20 cellular contexts compared by ENCODE assay signal in the genomic region with DNA sequence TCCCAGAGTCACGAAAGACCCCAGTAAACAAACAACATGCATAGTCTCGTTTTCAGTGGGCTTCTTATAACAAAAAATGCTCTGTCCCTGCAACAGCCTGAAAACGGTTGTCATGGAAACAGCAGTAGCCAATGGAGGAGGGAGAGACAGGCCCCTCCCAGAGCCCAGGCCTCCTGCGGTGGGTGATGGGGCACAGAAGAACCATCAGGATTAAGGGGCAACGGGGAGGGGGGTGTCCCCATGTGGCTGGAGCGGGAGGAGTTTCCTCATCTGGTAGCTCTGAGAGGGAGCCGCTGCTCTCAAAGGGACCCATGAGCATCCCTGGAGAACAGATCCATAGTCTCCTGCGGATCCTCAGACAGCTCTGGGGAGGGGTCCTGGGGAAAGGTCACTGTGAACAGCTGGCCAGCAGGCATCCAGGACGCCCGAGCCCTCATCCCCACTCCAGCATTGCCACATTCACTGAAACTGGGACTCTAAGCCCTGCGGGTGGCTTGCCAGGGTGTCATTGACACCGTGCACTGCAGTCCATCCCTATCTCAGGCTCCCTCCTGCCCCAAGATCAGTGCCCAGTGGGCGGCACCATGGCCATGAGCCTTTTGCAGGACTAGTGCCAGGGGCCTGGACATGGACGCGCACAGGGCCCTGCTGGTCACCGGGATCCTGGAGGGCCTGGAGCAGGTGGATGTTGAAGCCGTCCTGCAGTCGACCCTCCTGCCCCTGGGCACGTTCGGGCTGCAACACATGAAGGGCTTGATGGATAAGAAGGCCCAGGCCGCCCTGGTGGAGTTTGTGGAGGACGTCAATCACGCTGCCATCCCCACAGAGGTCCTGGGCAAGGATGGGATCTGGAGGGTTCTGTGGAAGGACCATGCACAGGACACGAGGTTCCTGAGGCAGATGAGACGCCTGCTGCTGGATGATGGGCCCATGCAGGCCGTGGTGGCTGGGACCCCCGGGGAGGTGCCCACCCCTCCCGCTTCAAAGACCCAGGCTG. TPM values are rescaled to one million over a fixed set of nuclear protein-coding genes. Genes with fewer than 3 reads are reported as not detected.
A peak's percentile ranks its signal among the peaks of the same experiment; 100 is the strongest.
DNase-seq lines count a peak whose midpoint lies in the region; ATAC-seq, FAIRE-seq and TF ChIP-seq lines count a peak whose summit lies in the region.
"Had no signal": no experiment of that assay in that cellular context is flagged by ENCODE, and none has a peak within 500 bp of the region (broad histone marks: within the 10 kb centered on the region; RNA-seq: fewer than 3 reads in every experiment).

No MANE protein-coding gene starts in this region.

- no peak for TF ChIP-seq POLR2A in GM12891 (IDR thresholded peaks at IDR 0.05; ENCODE audit: low read depth, low read length)

- no peak overlapping the region for H3K4me3 Mint-ChIP-seq in T-helper 17 cell
- no peak overlapping the region for H3K4me3 Mint-ChIP-seq in endothelial cell (ENCODE audit: unreplicated experiment)
- H3K4me3 Mint-ChIP-seq: activated naive CD8-positive, alpha-beta T cell treated with anti-CD3 and anti-CD28 coated beads, Interleukin-2, amount 10 ng/mL, durations not matched to agents 7 days and 5 days; immature natural killer cell; naive thymus-derived CD4-positive, alpha-beta T cell had no signal

- FAIRE-seq in GM12891 (lab: Jason Lieb, UNC): no peak
- FAIRE-seq: A204.1, bronchial epithelial cell had no signal

- no peaks in the 10 kb centered on the region for H3K9me3 Mint-ChIP-seq in endothelial cell (ENCODE audit: unreplicated experiment)
- H3K9me3 Mint-ChIP-seq: activated naive CD8-positive, alpha-beta T cell treated with anti-CD3 and anti-CD28 coated beads, Interleukin-2, amount 10 ng/mL, durations not matched to agents 7 days and 5 days; immature natural killer cell had no signal

- peak overlapping the region; percentile 53 for H3K27ac Mint-ChIP-seq in T-helper 17 cell
- no peak overlapping the region for H3K27ac Mint-ChIP-seq in endothelial cell (ENCODE audit: unreplicated experiment)
- H3K27ac Mint-ChIP-seq: activated naive CD8-positive, alpha-beta T cell treated with anti-CD3 and anti-CD28 coated beads, Interleukin-2, amount 10 ng/mL, durations not matched to agents 7 days and 5 days; immature natural killer cell had no signal

- peak; percentile 9 for DNase-seq in NCI-H146 (lab: John Stamatoyannopoulos, UW)
- no peak for DNase-seq in NCI-H146 treated with DMSO at 0.1 percent for 48 hours (lab: John Stamatoyannopoulos, UW; ENCODE audit: unreplicated experiment)
- no peak for DNase-seq in T-helper 17 cell
- peak in 28 of 51 donors; percentile 7 to 68 (median 38) for DNase-seq in hypothalamus (lab: John Stamatoyannopoulos, UW)
- peak in 6 of 10 donors; percentile 54 to 90 (median 74) for DNase-seq in posterior cingulate gyrus
- DNase-seq in endothelial cell (ENCODE audit: low spot score): no peak
- DNase-seq in GM12891 (ENCODE audit: insufficient read length, low spot score): no peak
- DNase-seq: activated CD4-positive, alpha-beta T cell treated with anti-CD3 and anti-CD28 coated beads, Interleukin-2, amount 50 U/mL, for 48 hours; activated naive CD8-positive, alpha-beta T cell treated with anti-CD3 and anti-CD28 coated beads, Interleukin-2, amount 10 ng/mL, durations not matched to agents 7 days and 5 days; activated T-cell treated with anti-CD3 and anti-CD28 coated beads, Interleukin-2, amount 50 U/mL, for 48 hours; DMS153; effector CD4-positive, alpha-beta T cell; immature natural killer cell; naive thymus-derived CD4-positive, alpha-beta T cell; NCI-H1694 had no signal

- no peaks in the 10 kb centered on the region for H3K36me3 Mint-ChIP-seq in T-helper 17 cell (ENCODE audit: low read depth)
- H3K36me3 Mint-ChIP-seq in endothelial cell (ENCODE audit: low read depth, unreplicated experiment): no peaks in the 10 kb centered on the region
- H3K36me3 Mint-ChIP-seq: activated naive CD8-positive, alpha-beta T cell treated with anti-CD3 and anti-CD28 coated beads, Interleukin-2, amount 10 ng/mL, durations not matched to agents 7 days and 5 days; immature natural killer cell; naive thymus-derived CD4-positive, alpha-beta T cell had no signal

- TF ChIP-seq CTCF in endothelial cell (IDR thresholded peaks at IDR 0.05; ENCODE audit: unreplicated experiment): no peak

- H3K27me3 Mint-ChIP-seq in T-helper 17 cell (peaks cover 30% of the 10 kb centered on the region), endothelial cell (ENCODE audit: unreplicated experiment) (peaks cover 7% of the 10 kb centered on the region)

- intact Hi-C loops in posterior cingulate gyrus (cut with DNase I): loop anchor here (10.0 kb wide), 1 partner anchor 131 kb away; a partner anchor contains a TSS

- H3K4me1 Mint-ChIP-seq in T-helper 17 cell: peaks cover 18% of the 10 kb centered on the region
- H3K4me1 Mint-ChIP-seq in endothelial cell (ENCODE audit: unreplicated experiment): no peaks in the 10 kb centered on the region

- ATAC-seq in T-helper 17 cell (no peak), HG03378 (IDR thresholded peaks at IDR 0.05; ENCODE audit: unreplicated experiment) (no peak)
- ATAC-seq: naive thymus-derived CD4-positive, alpha-beta T cell had no signal

- no peaks in the 10 kb centered on the region for H3K9me3 ChIP-seq in T-helper 17 cell (ENCODE audit: control insufficient read depth, low read length, poor library complexity, severe bottlenecking)
- H3K9me3 ChIP-seq: prostate gland had no signal

TF ChIP-seq in GM12891, 5 proteins besides CTCF, POLR2A, EP300 and RAD21:
- TF ChIP-seq POU2F2 (IDR thresholded peaks at IDR 0.05; ENCODE audit: low read depth, low read length): no peak
- no peak for TF ChIP-seq SPI1 (IDR thresholded peaks at IDR 0.05; ENCODE audit: low read depth, low read length)
- TF ChIP-seq POLR2AphosphoS5 (IDR thresholded peaks at IDR 0.05; ENCODE audit: low read depth, low read length): no peak
- TF ChIP-seq TAF1 (IDR thresholded peaks at IDR 0.05; ENCODE audit: low read depth, low read length): no peak
- no peak for TF ChIP-seq PAX5 (IDR thresholded peaks at IDR 0.05; ENCODE audit: insufficient read depth, low read length, severe bottlenecking)

RNA-seq across cellular contexts. Expression of a gene that starts 37.7 kb away (rescaled TPM):
- total RNA-seq in T-helper 17 cell (under 1 TPM; 0.17 to 0.18 TPM), endothelial cell (ENCODE audit: unreplicated experiment) (1.3 TPM)
- not detected for polyA plus RNA-seq in GM12891 (2012; ENCODE audit: low read depth, missing spikeins)
- total RNA-seq: MCF 10A had no signal
- polyA plus RNA-seq: immature natural killer cell had no signal

Comparison
In these comparisons a context has a peak if more than half of its experiments do, and no peak if none do; other contexts are left out.
1. DNase-seq: peak in NCI-H146 (single experiment), hypothalamus (28 of 51) and posterior cingulate gyrus (6 of 10); none in NCI-H146 treated with DMSO at 0.1 percent for 48 hours (single experiment), T-helper 17 cell (0 of 3), endothelial cell (single experiment) and GM12891 (single experiment).